ENCODE assay signal across 10 cellular contexts in genomic region chr5:138408023-138408422, GRCh38. TPM values are rescaled to one million over a fixed set of nuclear protein-coding genes. Genes with fewer than 3 reads are reported as not detected.
DNase-seq lines count a peak whose midpoint lies in the region; ATAC-seq, FAIRE-seq and TF ChIP-seq lines count a peak whose summit lies in the region.
"Had no signal": no experiment of that assay in that cellular context is flagged by ENCODE, and none has a peak within 500 bp of the region (broad histone marks: within the 10 kb centered on the region; RNA-seq: fewer than 3 reads in every experiment).

No MANE protein-coding gene starts in this region.

- H3K4me3 Mint-ChIP-seq in activated T-helper 17 cell treated with anti-CD3 and anti-CD28 coated beads, Interleukin-2, amount 50 U/mL, for 72 hours = peak overlapping the region; percentile 49

- WGBS in right cardiac atrium = 86% methylated on average over 5 of the region's 5 CpGs

- H3K4me1 ChIP-seq in right cardiac atrium (ENCODE audit: control insufficient read depth, insufficient read depth, low read length) = no peaks in the 10 kb centered on the region

- H3K4me1 Mint-ChIP-seq in activated T-helper 17 cell treated with anti-CD3 and anti-CD28 coated beads, Interleukin-2, amount 50 U/mL, for 72 hours = peaks cover 7% of the 10 kb centered on the region

- intact Hi-C loops in right cardiac atrium (cut with DNase I) = loop anchor here in 1 of 4 donors (10.0 kb wide), 1 partner anchor 183 kb away; no protein-coding TSS in a partner anchor
- intact Hi-C loops in dorsolateral prefrontal cortex (cut with DNase I) = no loop called here

- H3K9me3 ChIP-seq in right cardiac atrium (ENCODE audit: control insufficient read depth, low read length) = no peaks in the 10 kb centered on the region
- H3K9me3 ChIP-seq: thoracic aorta had no signal

- no peaks in the 10 kb centered on the region for H3K9me3 Mint-ChIP-seq in activated T-helper 17 cell treated with anti-CD3 and anti-CD28 coated beads, Interleukin-2, amount 50 U/mL, for 72 hours

- peaks cover 69% of the 10 kb centered on the region for H3K36me3 Mint-ChIP-seq in activated T-helper 17 cell treated with anti-CD3 and anti-CD28 coated beads, Interleukin-2, amount 50 U/mL, for 72 hours (ENCODE audit: low read depth)

- TF ChIP-seq POLR2A in GM12892 (IDR thresholded peaks at IDR 0.05; ENCODE audit: low read depth, low read length) = no peak

- H3K27ac Mint-ChIP-seq in activated T-helper 17 cell treated with anti-CD3 and anti-CD28 coated beads, Interleukin-2, amount 50 U/mL, for 72 hours = peak overlapping the region; percentile 82

- H3K27me3 ChIP-seq in right cardiac atrium (ENCODE audit: control insufficient read depth, insufficient read depth) = no peaks in the 10 kb centered on the region
- no peaks in the 10 kb centered on the region for H3K27me3 ChIP-seq in dorsolateral prefrontal cortex

- no peak for TF ChIP-seq CTCF in dorsolateral prefrontal cortex (IDR thresholded peaks at IDR 0.05 in 54 of 56, conservative IDR thresholded peaks at IDR 0.05 in 2 of 56; ENCODE audit: low read depth in 1 of 56, partially characterized antibody in 56 of 56)

- H3K4me3 ChIP-seq in right cardiac atrium (ENCODE audit: low read length) (no peak overlapping the region), dorsolateral prefrontal cortex (no peak overlapping the region)
- H3K4me3 ChIP-seq: thoracic aorta had no signal

- no peak for FAIRE-seq in GM12892 (lab: Jason Lieb, UNC)

- no peaks in the 10 kb centered on the region for H3K27me3 Mint-ChIP-seq in activated T-helper 17 cell treated with anti-CD3 and anti-CD28 coated beads, Interleukin-2, amount 50 U/mL, for 72 hours

- H3K27ac ChIP-seq in right cardiac atrium (ENCODE audit: low read length) (no peak overlapping the region), dorsolateral prefrontal cortex (peak overlapping the region in 2 of 59 donors; percentile 1 to 18)
- H3K27ac ChIP-seq: thoracic aorta had no signal

- DNase-seq in stimulated activated CD4-positive, alpha-beta T cell treated with anti-CD3 and anti-CD28 coated beads, Interleukin-1b, Interleukin-23, amount 100 ng/mL, for 48 hours = peak; percentile 21
- DNase-seq in stimulated activated CD4-positive, alpha-beta T cell treated with anti-CD3 and anti-CD28 coated beads, Interleukin-12 subunit alpha, Interleukin-12 subunit beta, amount 100 ng/mL, for 4 hours = no peak
- no peak for DNase-seq in right cardiac atrium
- DNase-seq in GM12892 (ENCODE audit: insufficient read length) = no peak
- DNase-seq in dorsolateral prefrontal cortex = no peak
- DNase-seq in inferior parietal cortex (ENCODE audit: extremely low spot score) = no peak
- DNase-seq: IMR-90 had no signal

- ATAC-seq in HG03342 (IDR thresholded peaks at IDR 0.05; ENCODE audit: unreplicated experiment) (peak; percentile 57), right cardiac atrium (no peak)
- ATAC-seq in activated T-helper 17 cell treated with anti-CD3 and anti-CD28 coated beads, Interleukin-2, amount 50 U/mL, for 72 hours (replicated peaks) = peak; percentile 91

RNA-seq across cellular contexts. Expression of gene REEP2, which starts 30.8 kb away (rescaled TPM):
- 1 to 10 TPM; 2.0 TPM for total RNA-seq in activated T-helper 17 cell treated with anti-CD3 and anti-CD28 coated beads, Interleukin-2, amount 50 U/mL, for 72 hours
- total RNA-seq in right cardiac atrium = 10 to 100 TPM; 29.9 to 58.9 (median 37.2) TPM
- 38.7 TPM for polyA plus RNA-seq in right cardiac atrium
- polyA plus RNA-seq in GM12892 (2012; ENCODE audit: missing spikeins) = 1.3 TPM
- total RNA-seq in dorsolateral prefrontal cortex = 100 to 1,000 TPM in 119 of 120 experiments, 10 to 100 TPM in 1; 68.4 to 279 (median 196) TPM

RNA-seq across cellular contexts. Expression of gene KDM3B, which starts 55.5 kb away (rescaled TPM):
- 10 to 100 TPM; 42.1 to 51.4 TPM for total RNA-seq in activated T-helper 17 cell treated with anti-CD3 and anti-CD28 coated beads, Interleukin-2, amount 50 U/mL, for 72 hours
- total RNA-seq in right cardiac atrium (10 to 100 TPM; 44.9 to 56.3 (median 47.5) TPM), dorsolateral prefrontal cortex (10 to 100 TPM; 50.2 to 81.2 (median 66.4) TPM)
- polyA plus RNA-seq in right cardiac atrium = 22.8 TPM
- 24.1 TPM for polyA plus RNA-seq in GM12892 (2012; ENCODE audit: missing spikeins)

RNA-seq across cellular contexts. Expression of gene EGR1, which starts 57.3 kb away (rescaled TPM):
- total RNA-seq in activated T-helper 17 cell treated with anti-CD3 and anti-CD28 coated beads, Interleukin-2, amount 50 U/mL, for 72 hours = 10 to 100 TPM; 14.0 to 77.6 TPM
- 10 to 100 TPM in 3 of 4 donors, 1 to 10 TPM in 1; 8.4 to 66.5 (median 22.1) TPM for total RNA-seq in right cardiac atrium
- polyA plus RNA-seq in right cardiac atrium = 123 TPM
- polyA plus RNA-seq in GM12892 (2012; ENCODE audit: missing spikeins) = 23.9 TPM
- total RNA-seq in dorsolateral prefrontal cortex = 100 to 1,000 TPM in 3 of 120 experiments, 10 to 100 TPM in 112, 1 to 10 TPM in 5; 6.0 to 163 (median 19.8) TPM

Comparison
In these comparisons a context has a peak if more than half of its experiments do, and no peak if none do; other contexts are left out.
1. ATAC-seq: peak in HG03342 (single experiment) and activated T-helper 17 cell treated with anti-CD3 and anti-CD28 coated beads, Interleukin-2, amount 50 U/mL, for 72 hours (single experiment); none in right cardiac atrium (0 of 2).
2. RNA of gene REEP2, which starts 30.8 kb away (total RNA-seq): 68.4 to 279 TPM in dorsolateral prefrontal cortex and 29.9 to 58.9 TPM in right cardiac atrium; 2.0 TPM in activated T-helper 17 cell treated with anti-CD3 and anti-CD28 coated beads, Interleukin-2, amount 50 U/mL, for 72 hours; every median in the first group is over 10 times any median in the second.